Comparison of ENCODE assay signal across 32 cellular contexts in genomic region chr1:173646656-173647055, GRCh38. TPM values are rescaled to one million over a fixed set of nuclear protein-coding genes. Genes with fewer than 3 reads are reported as not detected.
"Had no signal": no experiment of that assay in that cellular context is flagged by ENCODE, and none has a peak within 500 bp of the region (broad histone marks: within the 10 kb centered on the region; RNA-seq: fewer than 3 reads in every experiment).

No MANE protein-coding gene starts in this region.

- ATAC-seq: effector memory CD8-positive, alpha-beta T cell; esophagus mucosa; gastroesophageal sphincter; heart right ventricle; left ventricle myocardium superior; lower lobe of right lung; natural killer cell; psoas muscle; right cardiac atrium; stimulated activated memory B cell treated with anti-CD40 and anti-IgM and Interleukin-4, amounts not matched to agents 10 μg/mL and 1 μg/mL and 100 μg/mL, for 72 hours; stimulated activated naive CD8-positive, alpha-beta T cell treated with anti-CD3 and anti-CD28 coated beads, Interleukin-15, Interleukin-2, amounts not matched to agents 100 U/mL and 50 U/mL, for 24 hours; upper lobe of right lung had no signal

- H3K4me3 ChIP-seq: coronary artery, gastroesophageal sphincter, heart right ventricle, lower lobe of right lung, ovary, psoas muscle, sigmoid colon, spleen, testis, tibial artery, upper lobe of right lung, vagina had no signal

- H3K9me3 Mint-ChIP-seq: effector memory CD8-positive, alpha-beta T cell; natural killer cell had no signal

- H3K9me3 ChIP-seq: lower lobe of right lung, ovary, psoas muscle, sigmoid colon, testis, tibial artery, upper lobe of right lung, vagina had no signal

- H3K27me3 ChIP-seq: gastroesophageal sphincter, heart right ventricle, ovary, sigmoid colon, spleen, testis, tibial artery, upper lobe of right lung, vagina had no signal

- H3K36me3 Mint-ChIP-seq: memory B cell; natural killer cell; stimulated activated memory B cell treated with anti-CD40 and anti-IgM and Interleukin-4, amounts not matched to agents 10 μg/mL and 1 μg/mL and 100 μg/mL, for 72 hours had no signal

- H3K4me1 Mint-ChIP-seq: memory B cell; stimulated activated memory B cell treated with anti-CD40 and anti-IgM and Interleukin-4, amounts not matched to agents 10 μg/mL and 1 μg/mL and 100 μg/mL, for 72 hours had no signal

- H3K4me1 ChIP-seq: gastroesophageal sphincter, heart right ventricle, lower lobe of right lung, psoas muscle, sigmoid colon, spleen, testis, tibial artery, upper lobe of right lung, vagina had no signal

- H3K27ac ChIP-seq: coronary artery, gastroesophageal sphincter, heart right ventricle, lower lobe of right lung, ovary, psoas muscle, sigmoid colon, spleen, testis, tibial artery, upper lobe of right lung, vagina had no signal

- H3K27ac Mint-ChIP-seq: effector memory CD8-positive, alpha-beta T cell; memory B cell; natural killer cell; stimulated activated memory B cell treated with anti-CD40 and anti-IgM and Interleukin-4, amounts not matched to agents 10 μg/mL and 1 μg/mL and 100 μg/mL, for 72 hours had no signal

- H3K36me3 ChIP-seq: gastroesophageal sphincter, heart right ventricle, lower lobe of right lung, ovary, sigmoid colon, spleen, tibial artery, upper lobe of right lung, vagina had no signal

- H3K4me3 Mint-ChIP-seq: effector memory CD8-positive, alpha-beta T cell; memory B cell; natural killer cell; stimulated activated memory B cell treated with anti-CD40 and anti-IgM and Interleukin-4, amounts not matched to agents 10 μg/mL and 1 μg/mL and 100 μg/mL, for 72 hours had no signal

- DNase-seq: dermis blood vessel endothelial cell; effector memory CD8-positive, alpha-beta T cell; foreskin fibroblast; heart right ventricle; hippocampal formation; kidney glomerular epithelial cell; left ventricle myocardium superior; lower lobe of right lung; natural killer cell; occipital lobe; ovary; posterior cingulate gyrus; psoas muscle; right cardiac atrium; sigmoid colon; spleen; stimulated activated CD4-positive, alpha-beta T cell treated with anti-CD3 and anti-CD28 coated beads, Interleukin-4, amount 100 ng/mL, for 4 hours; stimulated activated naive CD8-positive, alpha-beta T cell treated with anti-CD3 and anti-CD28 coated beads, Interleukin-15, Interleukin-2, amounts not matched to agents 100 U/mL and 50 U/mL, for 24 hours; substantia nigra; testis; tibial artery; upper lobe of right lung had no signal

RNA-seq across cellular contexts. Expression of gene TEX50, which starts 11.5 kb away (rescaled TPM):
- total RNA-seq: dermis blood vessel endothelial cell, esophagus mucosa, gastroesophageal sphincter, heart right ventricle, left ventricle myocardium superior, lower lobe of right lung, mononuclear cell, natural killer cell, occipital lobe, ovary, psoas muscle, renal cortical epithelial cell, right cardiac atrium, sigmoid colon, skeletal muscle tissue, spleen, upper lobe of right lung, vagina had no signal
- polyA plus RNA-seq: heart right ventricle, neural cell, ovary, psoas muscle, right cardiac atrium, sigmoid colon, spleen had no signal

RNA-seq across cellular contexts. Expression of gene ANKRD45, which starts 23.0 kb away (rescaled TPM):
- total RNA-seq: esophagus mucosa, natural killer cell, psoas muscle, skeletal muscle tissue, vagina had no signal

RNA-seq across cellular contexts. Expression of gene SLC9C2, which starts 43.8 kb away (rescaled TPM):
- total RNA-seq: dermis blood vessel endothelial cell, gastroesophageal sphincter, left ventricle myocardium superior, mononuclear cell, natural killer cell, psoas muscle, sigmoid colon, vagina had no signal
- polyA plus RNA-seq: psoas muscle, sigmoid colon had no signal
